ENCODE assay signal across 8 cellular contexts in the genomic region with DNA sequence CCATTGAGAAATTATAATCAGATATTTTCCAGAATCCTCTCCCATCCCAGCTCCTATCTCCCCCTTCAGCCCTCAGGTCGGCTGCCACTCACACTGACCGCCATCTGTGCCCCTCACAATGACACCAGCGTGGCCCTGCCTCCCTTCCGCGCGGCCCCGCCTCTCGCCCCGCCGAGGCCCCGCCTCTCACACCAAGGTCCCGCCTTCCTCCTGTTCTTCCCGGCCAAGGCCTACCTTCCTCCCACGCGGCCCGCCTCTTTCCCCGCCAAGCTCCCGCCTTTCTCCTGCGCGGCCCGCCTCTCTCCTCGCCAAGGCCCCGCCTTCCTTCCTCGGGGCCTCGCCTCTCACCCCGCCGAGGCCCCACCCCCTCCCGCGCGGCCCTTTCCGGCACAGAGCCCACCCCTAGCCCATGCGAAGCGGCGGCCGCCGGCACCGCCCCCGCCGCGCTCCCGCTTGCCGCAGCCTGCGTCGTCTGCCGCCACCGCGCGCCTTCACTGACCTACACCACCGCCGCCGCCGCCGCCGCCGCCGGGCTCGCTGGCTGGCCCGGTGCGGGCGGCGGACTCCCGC. TPM values are rescaled to one million over a fixed set of nuclear protein-coding genes. Genes with fewer than 3 reads are reported as not detected.
A peak's percentile ranks its signal among the peaks of the same experiment; 100 is the strongest.
DNase-seq lines count a peak whose midpoint lies in the region; ATAC-seq and TF ChIP-seq lines count a peak whose summit lies in the region.

A gene (plus strand): TSS at position 410 of the 570 bp plus-strand sequence. CDS start 261 bp downstream, outside the sequence.

- DNase-seq in BJ (ENCODE audit: low read depth) (peak; percentile 81), NCI-H69 (lab: John Stamatoyannopoulos, UW) (peak; percentile 99), colonic mucosa (peak; percentile 98)
- DNase-seq in activated CD4-positive, alpha-beta T cell treated with anti-CD3 and anti-CD28 coated beads, Interleukin-2, amount 10 ng/mL, durations not matched to agents 24 days and 14 days = peak; percentile 100
- peak; percentile 95 to 97 (median 96) for DNase-seq in stimulated activated CD4-positive, alpha-beta T cell treated with anti-CD3 and anti-CD28 coated beads, Interleukin-1b, Interleukin-23, amount 100 ng/mL, for 24 hours (ENCODE audit: low read depth in 4 of 4, low spot score in 1 of 4)

- peaks cover 41% of the 10 kb centered on the region for H3K36me3 Mint-ChIP-seq in activated CD4-positive, alpha-beta T cell treated with anti-CD3 and anti-CD28 coated beads, Interleukin-2, amount 10 ng/mL, durations not matched to agents 24 days and 14 days (ENCODE audit: low read depth)

- no peaks in the 10 kb centered on the region for H3K9me3 ChIP-seq in colonic mucosa

- no peaks in the 10 kb centered on the region for H3K27me3 Mint-ChIP-seq in activated CD4-positive, alpha-beta T cell treated with anti-CD3 and anti-CD28 coated beads, Interleukin-2, amount 10 ng/mL, durations not matched to agents 24 days and 14 days

- H3K27ac Mint-ChIP-seq in activated CD4-positive, alpha-beta T cell treated with anti-CD3 and anti-CD28 coated beads, Interleukin-2, amount 10 ng/mL, durations not matched to agents 24 days and 14 days = peak within 1 kb of the TSS; percentile 97

- peaks cover 8% of the 10 kb centered on the region for H3K4me1 ChIP-seq in colonic mucosa

- CTCF ChIA-PET in BJ (lab: Yijun Ruan, JAX) = interaction anchor here (0.6 to 1.7 kb wide), 5 partner anchors 13 to 1466 kb away, joined by 3 to 8 read pairs (median 4); a partner anchor contains a TSS

- H3K4me1 Mint-ChIP-seq in activated CD4-positive, alpha-beta T cell treated with anti-CD3 and anti-CD28 coated beads, Interleukin-2, amount 10 ng/mL, durations not matched to agents 24 days and 14 days = peaks cover 35% of the 10 kb centered on the region

- peak; percentile 76 for ATAC-seq in GM19372 (IDR thresholded peaks at IDR 0.05; ENCODE audit: low read depth, unreplicated experiment)
- ATAC-seq in HG03521 (IDR thresholded peaks at IDR 0.05; ENCODE audit: unreplicated experiment) = peak; percentile 86

- TF ChIP-seq CTCF in BJ (IDR thresholded peaks at IDR 0.05; ENCODE audit: insufficient read depth, low read depth, low read length) (no peak), colonic mucosa (IDR thresholded peaks at IDR 0.05) (no peak)

- H3K27ac ChIP-seq in colonic mucosa (peak within 1 kb of the TSS; percentile 91), layer of hippocampus (ENCODE audit: low read depth, low read length) (peak within 1 kb of the TSS; percentile 83)

- H3K4me3 ChIP-seq in BJ (ENCODE audit: low read depth, low read length) = peak within 1 kb of the TSS; percentile 96
- H3K4me3 ChIP-seq in colonic mucosa = peak within 1 kb of the TSS; percentile 60

- POLR2A ChIA-PET in BJ (lab: Charles Lee) = interaction anchor here (0.7 to 1.2 kb wide), 3 partner anchors 10 to 276 kb away, joined by 4 to 10 read pairs (median 5); a partner anchor contains a TSS

- H3K4me3 Mint-ChIP-seq in activated CD4-positive, alpha-beta T cell treated with anti-CD3 and anti-CD28 coated beads, Interleukin-2, amount 10 ng/mL, durations not matched to agents 24 days and 14 days = peak within 1 kb of the TSS; percentile 99

- peak within 1 kb of the TSS; percentile 85 to 96 for H3K9ac ChIP-seq in colonic mucosa (ENCODE audit: low read depth in 2 of 2, low read length in 2 of 2)

- intact Hi-C loops in activated CD4-positive, alpha-beta T cell treated with anti-CD3 and anti-CD28 coated beads, Interleukin-2, amount 10 ng/mL, durations not matched to agents 24 days and 14 days (cut with micrococcal nuclease) = loop anchor here (1.0 to 10.0 kb wide), 2 partner anchors 14 to 976 kb away; a partner anchor contains a TSS
- intact Hi-C loops in colonic mucosa (cut with DNase I) = no loop called here

- H3K36me3 ChIP-seq in BJ (ENCODE audit: control insufficient read depth, insufficient read depth, low read length) = peaks cover 7% of the 10 kb centered on the region
- H3K36me3 ChIP-seq in colonic mucosa = no peaks in the 10 kb centered on the region

- no peaks in the 10 kb centered on the region for H3K9me3 Mint-ChIP-seq in activated CD4-positive, alpha-beta T cell treated with anti-CD3 and anti-CD28 coated beads, Interleukin-2, amount 10 ng/mL, durations not matched to agents 24 days and 14 days

- H3K27me3 ChIP-seq in BJ (ENCODE audit: control insufficient read depth, insufficient read depth, low read length) (no peaks in the 10 kb centered on the region), colonic mucosa (no peaks in the 10 kb centered on the region), layer of hippocampus (ENCODE audit: control insufficient read depth, insufficient read depth, low read length) (no peaks in the 10 kb centered on the region)

RNA-seq across cellular contexts. Expression of the gene that starts here (rescaled TPM):
- 7.5 and 19.6 TPM in 2 replicates for polyA plus RNA-seq in BJ (2011; rRNA removed)
- 6.6 and 8.9 TPM in 2 replicates for polyA minus RNA-seq in BJ (2011; rRNA and poly(A)+ RNA removed)
- total RNA-seq in activated CD4-positive, alpha-beta T cell treated with anti-CD3 and anti-CD28 coated beads, Interleukin-2, amount 10 ng/mL, durations not matched to agents 24 days and 14 days = 69.0 and 69.6 TPM in 2 replicates
- 10 to 100 TPM; 39.5 to 40.4 TPM for total RNA-seq in colonic mucosa

Comparison
In these comparisons a context has a peak if more than half of its experiments do, and no peak if none do; other contexts are left out.
1. Peak in every context shown above with its lines: DNase-seq, ATAC-seq, H3K4me3 ChIP-seq and H3K27ac ChIP-seq.